1 cellular context compared by ENCODE assay signal in genomic region chr1:182662121-182662890, GRCh38.
TF ChIP-seq lines count a peak whose summit lies in the region.

No MANE protein-coding gene starts in this region.

TF ChIP-seq in H1, 55 proteins besides CTCF, POLR2A, EP300 and RAD21:
- no peak for TF ChIP-seq HDAC6 (IDR thresholded peaks at IDR 0.05; ENCODE audit: low read depth, low read length)
- TF ChIP-seq EGR1 (IDR thresholded peaks at IDR 0.05; ENCODE audit: borderline replicate concordance, low read depth, low read length), result no peak
- TF ChIP-seq SP2 (IDR thresholded peaks at IDR 0.05; ENCODE audit: low read length), result no peak
- TF ChIP-seq TEAD4 (IDR thresholded peaks at IDR 0.05; ENCODE audit: low read depth, low read length), result peak; percentile 83
